In the genomic region with DNA sequence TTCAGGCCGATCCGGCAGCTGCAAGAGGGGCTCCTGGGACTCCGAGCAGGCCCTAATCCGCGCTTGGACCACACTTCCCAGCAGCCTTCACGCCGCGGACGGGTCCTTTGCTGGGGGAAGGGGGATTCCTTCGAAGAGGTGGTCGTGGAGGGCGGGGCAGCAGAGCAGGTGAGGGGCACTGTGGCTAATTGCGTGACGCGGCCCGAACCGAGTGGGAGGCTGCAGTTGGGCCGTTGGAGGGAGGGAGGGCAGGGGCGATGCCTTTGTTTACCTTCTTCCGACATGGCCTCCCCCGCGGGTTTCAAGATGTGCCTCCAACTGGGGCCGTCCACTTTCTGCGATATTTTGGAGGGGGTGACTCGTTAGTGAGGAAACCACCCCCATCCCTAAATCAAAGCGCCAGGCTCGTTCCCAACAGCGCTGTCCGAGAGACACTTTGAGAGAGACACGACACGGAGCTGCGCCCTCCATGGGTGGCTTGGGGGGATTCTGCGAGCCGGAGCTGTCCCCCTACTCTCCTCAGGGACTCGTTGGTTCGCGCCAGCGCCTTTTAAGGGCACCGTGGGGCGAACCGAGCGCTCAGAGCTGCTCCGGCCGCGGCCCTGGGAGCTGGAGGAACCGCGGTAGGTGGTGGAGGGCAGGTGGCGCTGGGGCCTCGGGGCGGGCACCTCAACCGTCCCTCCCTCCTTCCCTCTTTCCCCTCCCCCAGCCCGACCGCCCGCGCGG, we compare ENCODE assay signal across 1 cellular context.
TF ChIP-seq lines count a peak whose summit lies in the region.

A gene (plus strand): TSS at position 582 of the 726 bp plus-strand sequence. CDS start 3,070 bp downstream, outside the sequence.

TF ChIP-seq in K562, 482 proteins besides CTCF, POLR2A, EP300 and RAD21 (continued from another document and continues in another):
- TF ChIP-seq, protein P1, sequence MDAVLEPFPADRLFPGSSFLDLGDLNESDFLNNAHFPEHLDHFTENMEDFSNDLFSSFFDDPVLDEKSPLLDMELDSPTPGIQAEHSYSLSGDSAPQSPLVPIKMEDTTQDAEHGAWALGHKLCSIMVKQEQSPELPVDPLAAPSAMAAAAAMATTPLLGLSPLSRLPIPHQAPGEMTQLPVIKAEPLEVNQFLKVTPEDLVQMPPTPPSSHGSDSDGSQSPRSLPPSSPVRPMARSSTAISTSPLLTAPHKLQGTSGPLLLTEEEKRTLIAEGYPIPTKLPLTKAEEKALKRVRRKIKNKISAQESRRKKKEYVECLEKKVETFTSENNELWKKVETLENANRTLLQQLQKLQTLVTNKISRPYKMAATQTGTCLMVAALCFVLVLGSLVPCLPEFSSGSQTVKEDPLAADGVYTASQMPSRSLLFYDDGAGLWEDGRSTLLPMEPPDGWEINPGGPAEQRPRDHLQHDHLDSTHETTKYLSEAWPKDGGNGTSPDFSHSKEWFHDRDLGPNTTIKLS (IDR thresholded peaks at IDR 0.05; ENCODE audit: borderline replicate concordance, low read depth) = peak; percentile 89
- TF ChIP-seq WHSC1 (IDR thresholded peaks at IDR 0.05; ENCODE audit: low read length) (no peak), TGIF2 (CRISPR knock-in tag; IDR thresholded peaks at IDR 0.05) (no peak), MTA2 (IDR thresholded peaks at IDR 0.05; ENCODE audit: low read depth) (no peak), MTA3 (IDR thresholded peaks at IDR 0.05; ENCODE audit: borderline replicate concordance) (peak; percentile 98), RBBP5 (IDR thresholded peaks at IDR 0.05; ENCODE audit: borderline replicate concordance, insufficient read depth, low read length, poor library complexity, severe bottlenecking) (peak; percentile 65), FOXK2 (conservative IDR thresholded peaks at IDR 0.05 in 1 of 2, IDR thresholded peaks at IDR 0.05 in 1 of 2; ENCODE audit: low read depth in 2 of 2) (peak; percentile 100), ZNF24 (IDR thresholded peaks at IDR 0.05) (0 out of 2 replicates have a peak, but pooled peaks have one; percentile 62), ZNF347 (CRISPR knock-in tag; IDR thresholded peaks at IDR 0.05; ENCODE audit: low read depth) (no peak), MAZ (CRISPR knock-in tag; conservative IDR thresholded peaks at IDR 0.05 in 1 of 2, IDR thresholded peaks at IDR 0.05 in 1 of 2) (peak; percentile 90 to 92), CHD4 (IDR thresholded peaks at IDR 0.05; ENCODE audit: insufficient read depth, insufficient replicate concordance, low read depth, low read length, poor library complexity, severe bottlenecking) (no peak), FOXA3 (CRISPR knock-in tag; conservative IDR thresholded peaks at IDR 0.05 in 1 of 2, IDR thresholded peaks at IDR 0.05 in 1 of 2) (peak; percentile 98 to 99), ZSCAN32 (CRISPR knock-in tag; IDR thresholded peaks at IDR 0.05) (peak; percentile 45; the same call in 1 of the 2 replicates), PRPF4 (IDR thresholded peaks at IDR 0.05; ENCODE audit: insufficient read depth, low read depth, low read length, poor library complexity, severe bottlenecking) (peak; percentile 96), PML (IDR thresholded peaks at IDR 0.05; ENCODE audit: low read length) (peak; percentile 85), FOXA1 (IDR thresholded peaks at IDR 0.05; ENCODE audit: borderline replicate concordance) (peak; percentile 55; the same call in 1 of the 2 replicates), TAF9B (IDR thresholded peaks at IDR 0.05; ENCODE audit: partially characterized antibody) (peak; percentile 97), ZBTB1 (CRISPR knock-in tag; IDR thresholded peaks at IDR 0.05; ENCODE audit: borderline replicate concordance, low read depth) (peak; percentile 52), TBL1XR1 (IDR thresholded peaks at IDR 0.05; ENCODE audit: low read length in 2 of 2) (peak in 1 of 2 experiments; percentile 73; a peak in 2 of 4 replicates), ZNF354B (CRISPR knock-in tag; IDR thresholded peaks at IDR 0.05) (no peak), OTX1 (CRISPR knock-in tag; IDR thresholded peaks at IDR 0.05) (peak; percentile 20), CREM (IDR thresholded peaks at IDR 0.05; ENCODE audit: low read depth) (peak; percentile 71), LARP7 (IDR thresholded peaks at IDR 0.05) (no peak; the same call in 1 of the 2 replicates), RBFOX2 (IDR thresholded peaks at IDR 0.05; ENCODE audit: low read depth, low read length) (peak; percentile 99), PHB2 (IDR thresholded peaks at IDR 0.05; ENCODE audit: low read depth) (no peak), MEIS2 (IDR thresholded peaks at IDR 0.05; ENCODE audit: partially characterized antibody) (no peak), MCM3 (IDR thresholded peaks at IDR 0.05) (no peak), SMARCA5 (IDR thresholded peaks at IDR 0.05) (no peak), NFYB (IDR thresholded peaks at IDR 0.05; ENCODE audit: extremely low read depth, insufficient read length) (no peak), POLR2B (IDR thresholded peaks at IDR 0.05; ENCODE audit: low read depth, partially characterized antibody) (peak; percentile 99), NFRKB (IDR thresholded peaks at IDR 0.05; ENCODE audit: low read depth) (no peak; the same call in 1 of the 2 replicates), FOXP1 (CRISPR knock-in tag; IDR thresholded peaks at IDR 0.05) (peak; percentile 94; the same call in 1 of the 2 replicates), ZNF23 (CRISPR knock-in tag; IDR thresholded peaks at IDR 0.05) (no peak), CSDE1 (IDR thresholded peaks at IDR 0.05) (0 out of 4 replicates have a peak, but pooled peaks of 1 of the 2 experiments have one; percentile 21), HOXB6 (CRISPR knock-in tag; IDR thresholded peaks at IDR 0.05; ENCODE audit: borderline replicate concordance) (0 out of 2 replicates have a peak, but pooled peaks have one; percentile 19)
- TF ChIP-seq, protein P2, sequence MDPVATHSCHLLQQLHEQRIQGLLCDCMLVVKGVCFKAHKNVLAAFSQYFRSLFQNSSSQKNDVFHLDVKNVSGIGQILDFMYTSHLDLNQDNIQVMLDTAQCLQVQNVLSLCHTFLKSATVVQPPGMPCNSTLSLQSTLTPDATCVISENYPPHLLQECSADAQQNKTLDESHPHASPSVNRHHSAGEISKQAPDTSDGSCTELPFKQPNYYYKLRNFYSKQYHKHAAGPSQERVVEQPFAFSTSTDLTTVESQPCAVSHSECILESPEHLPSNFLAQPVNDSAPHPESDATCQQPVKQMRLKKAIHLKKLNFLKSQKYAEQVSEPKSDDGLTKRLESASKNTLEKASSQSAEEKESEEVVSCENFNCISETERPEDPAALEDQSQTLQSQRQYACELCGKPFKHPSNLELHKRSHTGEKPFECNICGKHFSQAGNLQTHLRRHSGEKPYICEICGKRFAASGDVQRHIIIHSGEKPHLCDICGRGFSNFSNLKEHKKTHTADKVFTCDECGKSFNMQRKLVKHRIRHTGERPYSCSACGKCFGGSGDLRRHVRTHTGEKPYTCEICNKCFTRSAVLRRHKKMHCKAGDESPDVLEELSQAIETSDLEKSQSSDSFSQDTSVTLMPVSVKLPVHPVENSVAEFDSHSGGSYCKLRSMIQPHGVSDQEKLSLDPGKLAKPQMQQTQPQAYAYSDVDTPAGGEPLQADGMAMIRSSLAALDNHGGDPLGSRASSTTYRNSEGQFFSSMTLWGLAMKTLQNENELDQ (CRISPR knock-in tag; IDR thresholded peaks at IDR 0.05; ENCODE audit: borderline replicate concordance) = no peak
- TF ChIP-seq, protein P3, sequence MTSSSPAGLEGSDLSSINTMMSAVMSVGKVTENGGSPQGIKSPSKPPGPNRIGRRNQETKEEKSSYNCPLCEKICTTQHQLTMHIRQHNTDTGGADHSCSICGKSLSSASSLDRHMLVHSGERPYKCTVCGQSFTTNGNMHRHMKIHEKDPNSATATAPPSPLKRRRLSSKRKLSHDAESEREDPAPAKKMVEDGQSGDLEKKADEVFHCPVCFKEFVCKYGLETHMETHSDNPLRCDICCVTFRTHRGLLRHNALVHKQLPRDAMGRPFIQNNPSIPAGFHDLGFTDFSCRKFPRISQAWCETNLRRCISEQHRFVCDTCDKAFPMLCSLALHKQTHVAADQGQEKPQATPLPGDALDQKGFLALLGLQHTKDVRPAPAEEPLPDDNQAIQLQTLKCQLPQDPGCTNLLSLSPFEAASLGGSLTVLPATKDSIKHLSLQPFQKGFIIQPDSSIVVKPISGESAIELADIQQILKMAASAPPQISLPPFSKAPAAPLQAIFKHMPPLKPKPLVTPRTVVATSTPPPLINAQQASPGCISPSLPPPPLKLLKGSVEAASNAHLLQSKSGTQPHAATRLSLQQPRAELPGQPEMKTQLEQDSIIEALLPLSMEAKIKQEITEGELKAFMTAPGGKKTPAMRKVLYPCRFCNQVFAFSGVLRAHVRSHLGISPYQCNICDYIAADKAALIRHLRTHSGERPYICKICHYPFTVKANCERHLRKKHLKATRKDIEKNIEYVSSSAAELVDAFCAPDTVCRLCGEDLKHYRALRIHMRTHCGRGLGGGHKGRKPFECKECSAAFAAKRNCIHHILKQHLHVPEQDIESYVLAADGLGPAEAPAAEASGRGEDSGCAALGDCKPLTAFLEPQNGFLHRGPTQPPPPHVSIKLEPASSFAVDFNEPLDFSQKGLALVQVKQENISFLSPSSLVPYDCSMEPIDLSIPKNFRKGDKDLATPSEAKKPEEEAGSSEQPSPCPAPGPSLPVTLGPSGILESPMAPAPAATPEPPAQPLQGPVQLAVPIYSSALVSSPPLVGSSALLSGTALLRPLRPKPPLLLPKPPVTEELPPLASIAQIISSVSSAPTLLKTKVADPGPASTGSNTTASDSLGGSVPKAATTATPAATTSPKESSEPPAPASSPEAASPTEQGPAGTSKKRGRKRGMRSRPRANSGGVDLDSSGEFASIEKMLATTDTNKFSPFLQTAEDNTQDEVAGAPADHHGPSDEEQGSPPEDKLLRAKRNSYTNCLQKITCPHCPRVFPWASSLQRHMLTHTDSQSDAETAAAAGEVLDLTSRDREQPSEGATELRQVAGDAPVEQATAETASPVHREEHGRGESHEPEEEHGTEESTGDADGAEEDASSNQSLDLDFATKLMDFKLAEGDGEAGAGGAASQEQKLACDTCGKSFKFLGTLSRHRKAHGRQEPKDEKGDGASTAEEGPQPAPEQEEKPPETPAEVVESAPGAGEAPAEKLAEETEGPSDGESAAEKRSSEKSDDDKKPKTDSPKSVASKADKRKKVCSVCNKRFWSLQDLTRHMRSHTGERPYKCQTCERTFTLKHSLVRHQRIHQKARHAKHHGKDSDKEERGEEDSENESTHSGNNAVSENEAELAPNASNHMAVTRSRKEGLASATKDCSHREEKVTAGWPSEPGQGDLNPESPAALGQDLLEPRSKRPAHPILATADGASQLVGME (CRISPR knock-in tag; IDR thresholded peaks at IDR 0.05) = 0 out of 2 replicates have a peak, but pooled peaks have one; percentile 31
- TF ChIP-seq, protein P4, sequence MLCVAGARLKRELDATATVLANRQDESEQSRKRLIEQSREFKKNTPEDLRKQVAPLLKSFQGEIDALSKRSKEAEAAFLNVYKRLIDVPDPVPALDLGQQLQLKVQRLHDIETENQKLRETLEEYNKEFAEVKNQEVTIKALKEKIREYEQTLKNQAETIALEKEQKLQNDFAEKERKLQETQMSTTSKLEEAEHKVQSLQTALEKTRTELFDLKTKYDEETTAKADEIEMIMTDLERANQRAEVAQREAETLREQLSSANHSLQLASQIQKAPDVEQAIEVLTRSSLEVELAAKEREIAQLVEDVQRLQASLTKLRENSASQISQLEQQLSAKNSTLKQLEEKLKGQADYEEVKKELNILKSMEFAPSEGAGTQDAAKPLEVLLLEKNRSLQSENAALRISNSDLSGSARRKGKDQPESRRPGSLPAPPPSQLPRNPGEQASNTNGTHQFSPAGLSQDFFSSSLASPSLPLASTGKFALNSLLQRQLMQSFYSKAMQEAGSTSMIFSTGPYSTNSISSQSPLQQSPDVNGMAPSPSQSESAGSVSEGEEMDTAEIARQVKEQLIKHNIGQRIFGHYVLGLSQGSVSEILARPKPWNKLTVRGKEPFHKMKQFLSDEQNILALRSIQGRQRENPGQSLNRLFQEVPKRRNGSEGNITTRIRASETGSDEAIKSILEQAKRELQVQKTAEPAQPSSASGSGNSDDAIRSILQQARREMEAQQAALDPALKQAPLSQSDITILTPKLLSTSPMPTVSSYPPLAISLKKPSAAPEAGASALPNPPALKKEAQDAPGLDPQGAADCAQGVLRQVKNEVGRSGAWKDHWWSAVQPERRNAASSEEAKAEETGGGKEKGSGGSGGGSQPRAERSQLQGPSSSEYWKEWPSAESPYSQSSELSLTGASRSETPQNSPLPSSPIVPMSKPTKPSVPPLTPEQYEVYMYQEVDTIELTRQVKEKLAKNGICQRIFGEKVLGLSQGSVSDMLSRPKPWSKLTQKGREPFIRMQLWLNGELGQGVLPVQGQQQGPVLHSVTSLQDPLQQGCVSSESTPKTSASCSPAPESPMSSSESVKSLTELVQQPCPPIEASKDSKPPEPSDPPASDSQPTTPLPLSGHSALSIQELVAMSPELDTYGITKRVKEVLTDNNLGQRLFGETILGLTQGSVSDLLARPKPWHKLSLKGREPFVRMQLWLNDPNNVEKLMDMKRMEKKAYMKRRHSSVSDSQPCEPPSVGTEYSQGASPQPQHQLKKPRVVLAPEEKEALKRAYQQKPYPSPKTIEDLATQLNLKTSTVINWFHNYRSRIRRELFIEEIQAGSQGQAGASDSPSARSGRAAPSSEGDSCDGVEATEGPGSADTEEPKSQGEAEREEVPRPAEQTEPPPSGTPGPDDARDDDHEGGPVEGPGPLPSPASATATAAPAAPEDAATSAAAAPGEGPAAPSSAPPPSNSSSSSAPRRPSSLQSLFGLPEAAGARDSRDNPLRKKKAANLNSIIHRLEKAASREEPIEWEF (CRISPR knock-in tag; IDR thresholded peaks at IDR 0.05) = no peak
- TF ChIP-seq, protein P5, sequence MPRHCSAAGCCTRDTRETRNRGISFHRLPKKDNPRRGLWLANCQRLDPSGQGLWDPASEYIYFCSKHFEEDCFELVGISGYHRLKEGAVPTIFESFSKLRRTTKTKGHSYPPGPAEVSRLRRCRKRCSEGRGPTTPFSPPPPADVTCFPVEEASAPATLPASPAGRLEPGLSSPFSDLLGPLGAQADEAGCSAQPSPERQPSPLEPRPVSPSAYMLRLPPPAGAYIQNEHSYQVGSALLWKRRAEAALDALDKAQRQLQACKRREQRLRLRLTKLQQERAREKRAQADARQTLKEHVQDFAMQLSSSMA (CRISPR knock-in tag; IDR thresholded peaks at IDR 0.05) = peak; percentile 42; the same call in 1 of the 2 replicates
